ENCODE assay signal across 11 cellular contexts in the genomic region with DNA sequence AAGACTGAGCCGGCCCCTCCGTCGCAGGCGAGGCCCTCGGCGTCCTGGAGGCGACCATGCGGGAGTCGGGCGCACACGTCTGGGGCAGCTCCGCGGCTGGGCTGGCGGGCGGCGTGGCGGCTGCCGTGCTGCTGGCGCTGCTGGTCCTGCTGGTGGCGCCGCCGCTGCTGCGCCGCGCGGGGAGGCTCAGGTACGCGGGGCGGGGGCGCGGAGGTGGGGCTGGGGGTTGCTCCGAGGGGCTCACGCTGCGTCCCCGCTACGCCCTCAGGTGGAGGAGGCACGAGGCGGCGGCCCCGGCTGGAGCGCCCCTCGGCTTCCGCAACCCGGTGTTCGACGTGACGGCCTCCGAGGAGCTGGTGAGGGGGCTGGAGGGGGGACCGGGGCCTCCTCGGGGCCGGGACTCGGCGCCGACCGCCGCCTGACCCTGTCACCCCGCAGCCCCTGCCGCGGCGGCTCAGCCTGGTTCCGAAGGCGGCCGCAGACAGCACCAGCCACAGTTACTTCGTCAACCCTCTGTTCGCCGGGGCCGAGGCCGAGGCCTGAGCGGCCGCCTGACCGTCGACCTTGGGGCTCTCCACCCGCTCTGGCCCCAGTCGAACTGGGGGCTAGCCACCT. TPM values are rescaled to one million over a fixed set of nuclear protein-coding genes. Genes with fewer than 3 reads are reported as not detected.
DNase-seq lines count a peak whose midpoint lies in the region; ATAC-seq and TF ChIP-seq lines count a peak whose summit lies in the region.
"Had no signal": no experiment of that assay in that cellular context is flagged by ENCODE, and none has a peak within 500 bp of the region (broad histone marks: within the 10 kb centered on the region; RNA-seq: fewer than 3 reads in every experiment).

No MANE protein-coding gene starts in this region.

- no peak overlapping the region for H3K4me2 ChIP-seq in parathyroid adenoma (ENCODE audit: low read length)

- H3K79me2 ChIP-seq in parathyroid adenoma = no peaks in the 10 kb centered on the region

- H3K9me3 Mint-ChIP-seq in endothelial cell (ENCODE audit: unreplicated experiment) = no peaks in the 10 kb centered on the region
- H3K9me3 Mint-ChIP-seq: activated naive CD8-positive, alpha-beta T cell treated with anti-CD3 and anti-CD28 coated beads, Interleukin-2, amount 10 ng/mL, durations not matched to agents 7 days and 5 days had no signal

- no peak overlapping the region for H3K9ac ChIP-seq in HUES6 (ENCODE audit: low read length)
- no peak overlapping the region for H3K9ac ChIP-seq in parathyroid adenoma

- peak overlapping the region; percentile 92 for H3K4me3 ChIP-seq in HUES6 (ENCODE audit: low read depth, low read length)
- H3K4me3 ChIP-seq in parathyroid adenoma (ENCODE audit: low read depth, low read length) = no peak overlapping the region

- TF ChIP-seq CTCF in endothelial cell (IDR thresholded peaks at IDR 0.05; ENCODE audit: unreplicated experiment) (no peak), parathyroid adenoma (IDR thresholded peaks at IDR 0.05) (no peak)

- peaks cover 68% of the 10 kb centered on the region for H3K27me3 ChIP-seq in HUES6 (ENCODE audit: control insufficient read depth, insufficient read depth, low read length)
- H3K27me3 ChIP-seq in parathyroid adenoma (ENCODE audit: control insufficient read depth, insufficient read depth, low read length) = peaks cover 8% of the 10 kb centered on the region

- peaks cover 22% of the 10 kb centered on the region for H3K27me3 Mint-ChIP-seq in endothelial cell (ENCODE audit: unreplicated experiment)

- H2AFZ ChIP-seq in parathyroid adenoma = peak overlapping the region; percentile 46

- H3K27ac ChIP-seq in HUES6 (ENCODE audit: low read depth, low read length) (no peak overlapping the region), parathyroid adenoma (no peak overlapping the region)

- H3K4me1 ChIP-seq in HUES6 (ENCODE audit: control insufficient read depth, insufficient read depth, low read length) (peaks cover 17% of the 10 kb centered on the region), parathyroid adenoma (peaks cover 2% of the 10 kb centered on the region)

- DNase-seq in COR-L47 (lab: John Stamatoyannopoulos, UW) = peak; percentile 54
- peak; percentile 35 for DNase-seq in endothelial cell (ENCODE audit: low spot score)
- no peak for DNase-seq in activated CD4-positive, alpha-beta T cell treated with anti-CD3 and anti-CD28 coated beads, Interleukin-2, amount 50 U/mL, for 1 hour
- DNase-seq: activated CD4-positive, CD25-positive, alpha-beta regulatory T cell; activated naive CD8-positive, alpha-beta T cell treated with anti-CD3 and anti-CD28 coated beads, Interleukin-2, amount 10 ng/mL, durations not matched to agents 7 days and 5 days; NCI-H446 had no signal

- H3K9me3 ChIP-seq in HUES6 (ENCODE audit: control insufficient read depth, insufficient read depth, low read depth, low read length) (no peaks in the 10 kb centered on the region), parathyroid adenoma (ENCODE audit: control insufficient read depth, low read length) (no peaks in the 10 kb centered on the region)

- H3K36me3 ChIP-seq in HUES6 (ENCODE audit: control insufficient read depth, insufficient read depth, low read length) = peaks cover 12% of the 10 kb centered on the region
- H3K36me3 ChIP-seq in parathyroid adenoma (ENCODE audit: control insufficient read depth, insufficient read depth, low read length) = no peaks in the 10 kb centered on the region

- H3K4me1 Mint-ChIP-seq in endothelial cell (ENCODE audit: unreplicated experiment) = no peaks in the 10 kb centered on the region
- H3K4me1 Mint-ChIP-seq: activated naive CD8-positive, alpha-beta T cell treated with anti-CD3 and anti-CD28 coated beads, Interleukin-2, amount 10 ng/mL, durations not matched to agents 7 days and 5 days had no signal

- no peak overlapping the region for H3K27ac Mint-ChIP-seq in endothelial cell (ENCODE audit: unreplicated experiment)
- H3K27ac Mint-ChIP-seq: activated naive CD8-positive, alpha-beta T cell treated with anti-CD3 and anti-CD28 coated beads, Interleukin-2, amount 10 ng/mL, durations not matched to agents 7 days and 5 days had no signal

- H3K4me3 Mint-ChIP-seq in endothelial cell (ENCODE audit: unreplicated experiment) = no peak overlapping the region
- H3K4me3 Mint-ChIP-seq: activated naive CD8-positive, alpha-beta T cell treated with anti-CD3 and anti-CD28 coated beads, Interleukin-2, amount 10 ng/mL, durations not matched to agents 7 days and 5 days had no signal

- ATAC-seq in HG03039 (IDR thresholded peaks at IDR 0.05; ENCODE audit: unreplicated experiment) (no peak), GM21528 (IDR thresholded peaks at IDR 0.05; ENCODE audit: low FRiP score, unreplicated experiment) (no peak), GM21515 (IDR thresholded peaks at IDR 0.05; ENCODE audit: unreplicated experiment) (no peak)

- peaks cover 15% of the 10 kb centered on the region for H3K36me3 Mint-ChIP-seq in endothelial cell (ENCODE audit: low read depth, unreplicated experiment)
- H3K36me3 Mint-ChIP-seq: activated naive CD8-positive, alpha-beta T cell treated with anti-CD3 and anti-CD28 coated beads, Interleukin-2, amount 10 ng/mL, durations not matched to agents 7 days and 5 days had no signal

RNA-seq across cellular contexts. Expression of a gene that starts 7.8 kb away (rescaled TPM):
- total RNA-seq in endothelial cell (ENCODE audit: unreplicated experiment) = not detected
